Comparison of ENCODE assay signal across 18 cellular contexts in the genomic region with DNA sequence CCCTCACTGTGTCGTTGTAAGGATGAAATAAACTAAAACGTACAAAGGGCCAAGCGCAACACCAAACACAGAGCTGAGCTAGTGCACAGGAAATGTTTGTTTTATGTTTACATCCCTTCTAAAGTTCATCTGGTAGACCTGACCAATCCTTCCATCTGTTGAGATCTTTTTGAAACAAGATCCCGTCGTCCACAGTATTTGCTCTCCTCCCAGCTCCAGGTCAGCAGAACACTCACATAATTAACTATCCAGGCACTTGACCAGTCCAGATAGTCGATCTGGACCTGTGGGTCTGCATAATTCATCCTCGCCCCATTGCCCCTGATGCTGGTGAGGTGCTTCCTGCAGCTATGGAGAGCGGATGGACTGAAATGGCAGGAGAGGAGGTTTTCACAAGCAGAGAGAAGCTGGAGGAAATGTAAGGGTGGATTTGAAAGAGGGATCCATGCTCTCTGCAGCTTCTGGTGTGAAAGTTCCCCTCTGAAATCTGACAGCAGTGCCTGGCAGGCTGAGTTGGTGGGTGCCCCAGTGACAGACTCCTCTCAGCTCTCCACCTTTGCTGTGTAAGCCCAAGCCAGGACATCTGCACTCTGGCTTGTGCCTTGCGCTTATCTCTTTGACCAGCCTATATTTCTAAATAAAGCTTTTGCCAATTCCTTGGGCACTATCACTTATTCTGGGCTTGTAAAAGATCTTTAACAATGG.
A peak's percentile ranks its signal among the peaks of the same experiment; 100 is the strongest.
DNase-seq lines count a peak whose midpoint lies in the region; ATAC-seq and TF ChIP-seq lines count a peak whose summit lies in the region.
"Had no signal": no experiment of that assay in that cellular context is flagged by ENCODE, and none has a peak within 500 bp of the region (broad histone marks: within the 10 kb centered on the region; RNA-seq: fewer than 3 reads in every experiment).

No MANE protein-coding gene starts in this region.

- peak; percentile 7 for DNase-seq in activated CD8-positive, alpha-beta memory T cell treated with anti-CD3 and anti-CD28 coated beads for 24 hours
- DNase-seq in activated CD8-positive, alpha-beta memory T cell treated with anti-CD3 and anti-CD28 coated beads, Interleukin-2, amount 10 ng/mL, durations not matched to agents 7 days and 5 days, result no peak
- no peak for DNase-seq in IMR-90
- no peak for DNase-seq in WTC11 (ENCODE audit: low spot score)
- DNase-seq in psoas muscle, result no peak
- DNase-seq in NCI-H774 (lab: John Stamatoyannopoulos, UW), result no peak
- DNase-seq: Calu3; CD8-positive, alpha-beta T cell; DMS79 treated with DMSO at 0.1 percent for 48 hours; GF-D8; GM23248 had no signal

- BruUV-seq in IMR-90 (replicated peaks; lab: Mats Ljungman, UMichigan), result no TSS peak

- H3K23ac ChIP-seq in IMR-90 (ENCODE audit: low read depth, low read length), result no peak overlapping the region

- peaks cover 5% of the 10 kb centered on the region; the same call in 1 of the 2 replicates for H3K4me1 ChIP-seq in IMR-90 (ENCODE audit: control insufficient read depth, insufficient read depth, low read length)
- peaks cover 57% of the 10 kb centered on the region for H3K4me1 ChIP-seq in psoas muscle
- H3K4me1 ChIP-seq: HAP-1 had no signal

- H3K27me3 ChIP-seq in IMR-90 (ENCODE audit: control insufficient read depth, insufficient read depth, low read length), result no peaks in the 10 kb centered on the region
- no peaks in the 10 kb centered on the region for H3K27me3 ChIP-seq in psoas muscle (ENCODE audit: insufficient read depth in 3 of 3, low read length in 2 of 3)
- H3K27me3 ChIP-seq: BLaER1 treated with 17β-estradiol and CSF1 and Interleukin-3, amounts not matched to agents 10 nM and 100 nM had no signal

- H3K9me3 ChIP-seq in IMR-90 (ENCODE audit: control insufficient read depth, insufficient read depth, low read length) (no peaks in the 10 kb centered on the region), psoas muscle (no peaks in the 10 kb centered on the region)
- H3K9me3 ChIP-seq: BLaER1 treated with 17β-estradiol and CSF1 and Interleukin-3, amounts not matched to agents 10 nM and 100 nM; HAP-1 had no signal

- H3K79me1 ChIP-seq in IMR-90 (ENCODE audit: low read depth in 1 of 2, low read length in 2 of 2), result peaks cover 0 to 4% of the 10 kb centered on the region in 2 experiments; a peak in 1 of 4 replicates

- no peaks in the 10 kb centered on the region for H3K4me1 Mint-ChIP-seq in activated CD8-positive, alpha-beta memory T cell treated with anti-CD3 and anti-CD28 coated beads, Interleukin-2, amount 10 ng/mL, durations not matched to agents 7 days and 5 days
- H3K4me1 Mint-ChIP-seq in WTC11, result no peaks in the 10 kb centered on the region

- intact Hi-C loops in IMR-90 (cut with micrococcal nuclease) (loop anchor here (5.0 kb wide), 1 partner anchor 88 kb away; no protein-coding TSS in a partner anchor), psoas muscle (cut with DNase I) (loop anchor here (5.0 to 10.0 kb wide), 5 partner anchors 126 to 443 kb away; no protein-coding TSS in a partner anchor)

- H4K91ac ChIP-seq in IMR-90 (ENCODE audit: insufficient read depth, low read depth, low read length), result peak overlapping the region; percentile 33; the same call in 1 of the 2 replicates

- H3K9me1 ChIP-seq in IMR-90 (ENCODE audit: insufficient read depth, low read length), result peaks cover 6% of the 10 kb centered on the region

- TF ChIP-seq POLR2A in IMR-90 (IDR thresholded peaks at IDR 0.05; ENCODE audit: low read depth, low read length), result no peak

- no peak overlapping the region for H3K4me3 ChIP-seq in IMR-90 (ENCODE audit: insufficient read depth, low read depth, low read length)
- H3K4me3 ChIP-seq in psoas muscle, result no peak overlapping the region
- H3K4me3 ChIP-seq: BLaER1 treated with 17β-estradiol and CSF1 and Interleukin-3, amounts not matched to agents 10 nM and 100 nM; GM23248; HAP-1 had no signal

- no peak overlapping the region for H2BK5ac ChIP-seq in IMR-90 (ENCODE audit: low read depth, low read length, poor library complexity, severe bottlenecking)

- no peaks in the 10 kb centered on the region for H3K27me3 Mint-ChIP-seq in activated CD8-positive, alpha-beta memory T cell treated with anti-CD3 and anti-CD28 coated beads, Interleukin-2, amount 10 ng/mL, durations not matched to agents 7 days and 5 days
- peaks cover 17% of the 10 kb centered on the region for H3K27me3 Mint-ChIP-seq in WTC11 (ENCODE audit: low read depth)
- H3K27me3 Mint-ChIP-seq: B cell, IgD-negative memory B cell had no signal

- H3K4me2 ChIP-seq in IMR-90 (ENCODE audit: low read depth, low read length), result no peak overlapping the region

- dilution Hi-C loops in IMR-90 (cut with HindIII; ENCODE audit: low sequenced_read_pairs, unreplicated experiment), result no loop called here

- CTCF ChIA-PET in activated CD8-positive, alpha-beta memory T cell treated with anti-CD3 and anti-CD28 coated beads, Interleukin-2, amount 10 ng/mL, durations not matched to agents 7 days and 5 days (lab: Charles Lee), result interaction anchor here (0.9 to 1.7 kb wide), 5 partner anchors 11 to 304 kb away, joined by 3 to 7 read pairs (median 5); no protein-coding TSS in a partner anchor
- CTCF ChIA-PET in IMR-90 (lab: Yijun Ruan, JAX) (interaction anchor here (1.9 kb wide), 1 partner anchor 304 kb away, joined by 6 read pairs; no protein-coding TSS in a partner anchor), WTC11 (lab: Charles Lee) (interaction anchor here (0.5 to 3.1 kb wide), 8 partner anchors 9 to 445 kb away, joined by 3 to 19 read pairs (median 8); no protein-coding TSS in a partner anchor)

- no peak for TF ChIP-seq CTCF in IMR-90 (conservative IDR thresholded peaks at IDR 0.05; ENCODE audit: low read depth, low read length)
- TF ChIP-seq CTCF in WTC11 (IDR thresholded peaks at IDR 0.05), result no peak
- TF ChIP-seq CTCF in psoas muscle (IDR thresholded peaks at IDR 0.05), result no peak

- H2AK5ac ChIP-seq in IMR-90 (ENCODE audit: low read depth, low read length), result peak overlapping the region; percentile 65

- no peak for TF ChIP-seq RAD21 in IMR-90 (IDR thresholded peaks at IDR 0.05; ENCODE audit: low read length)

- H3K4ac ChIP-seq in IMR-90 (ENCODE audit: low read depth, low read length), result peak overlapping the region; percentile 10; the same call in 1 of the 2 replicates

- ATAC-seq in activated CD8-positive, alpha-beta memory T cell treated with anti-CD3 and anti-CD28 coated beads, Interleukin-2, amount 10 ng/mL, durations not matched to agents 7 days and 5 days, result no peak
- ATAC-seq in IMR-90 (ENCODE audit: low read depth) (no peak), WTC11 (no peak), psoas muscle (no peak), GM21529 (IDR thresholded peaks at IDR 0.05; ENCODE audit: unreplicated experiment) (no peak), HG03280 (IDR thresholded peaks at IDR 0.05; ENCODE audit: unreplicated experiment) (no peak)
- ATAC-seq: CD8-positive, alpha-beta T cell had no signal

- H3K9me3 Mint-ChIP-seq in activated CD8-positive, alpha-beta memory T cell treated with anti-CD3 and anti-CD28 coated beads, Interleukin-2, amount 10 ng/mL, durations not matched to agents 7 days and 5 days (ENCODE audit: low read depth), result no peaks in the 10 kb centered on the region
- H3K9me3 Mint-ChIP-seq in WTC11, result no peaks in the 10 kb centered on the region
- H3K9me3 Mint-ChIP-seq: CD8-positive, alpha-beta T cell; IgD-negative memory B cell had no signal

- no peak overlapping the region for H4K8ac ChIP-seq in IMR-90 (ENCODE audit: low read depth in 2 of 2, low read length in 2 of 2)

- no peak overlapping the region for H2AFZ ChIP-seq in IMR-90 (replicated peaks; ENCODE audit: low read length, poor library complexity)
- H2AFZ ChIP-seq: GM23248 had no signal

- in situ Hi-C loops in IMR-90 (cut with MboI; ENCODE audit: low sequenced_read_pairs), result loop anchor here (5.0 kb wide), 1 partner anchor 303 kb away; no protein-coding TSS in a partner anchor

- POLR2A ChIA-PET in IMR-90 (lab: Charles Lee; ENCODE audit: unreplicated experiment), result no interaction called here
- POLR2A ChIA-PET in WTC11 (lab: Charles Lee), result no interaction called here

- H4K20me1 ChIP-seq in IMR-90 (ENCODE audit: insufficient read depth, low read length), result no peaks in the 10 kb centered on the region

- no peak overlapping the region for H3K9ac ChIP-seq in IMR-90 (ENCODE audit: low read depth, low read length)
- H3K9ac ChIP-seq: BLaER1 treated with 17β-estradiol and CSF1 and Interleukin-3, amounts not matched to agents 10 nM and 100 nM; GM23248 had no signal

- H3K27ac Mint-ChIP-seq in activated CD8-positive, alpha-beta memory T cell treated with anti-CD3 and anti-CD28 coated beads, Interleukin-2, amount 10 ng/mL, durations not matched to agents 7 days and 5 days, result no peak overlapping the region
- H3K27ac Mint-ChIP-seq in WTC11, result no peak overlapping the region
- H3K27ac Mint-ChIP-seq: CD8-positive, alpha-beta T cell; IgD-negative memory B cell had no signal

- H2AK9ac ChIP-seq in IMR-90 (replicated peaks; ENCODE audit: low read depth, low read length, poor library complexity), result no peak overlapping the region

- WGBS in IMR-90 (ENCODE audit: extremely low coverage in 2 of 2, insufficient read length in 1 of 2), 2 experiments, result no CpG with 5 or more reads among the region's 9 CpGs
- 63 to 71% (median 68%) methylated on average over 9 of the region's 9 CpGs for WGBS in psoas muscle, 3 donors

- H3K27ac ChIP-seq in IMR-90 (ENCODE audit: insufficient read depth, low read length), result no peak overlapping the region
- H3K27ac ChIP-seq in psoas muscle, result peak overlapping the region; percentile 9
- H3K27ac ChIP-seq: BLaER1 treated with 17β-estradiol and CSF1 and Interleukin-3, amounts not matched to agents 10 nM and 100 nM; GM23248; HL-60 had no signal

- no peaks in the 10 kb centered on the region for H3K36me3 Mint-ChIP-seq in activated CD8-positive, alpha-beta memory T cell treated with anti-CD3 and anti-CD28 coated beads, Interleukin-2, amount 10 ng/mL, durations not matched to agents 7 days and 5 days
- H3K36me3 Mint-ChIP-seq in WTC11, result no peaks in the 10 kb centered on the region

- H3K36me3 ChIP-seq in IMR-90 (ENCODE audit: control insufficient read depth, insufficient read depth, low read length) (0 out of 2 replicates have a peak, but pooled peaks cover 3% of the 10 kb centered on the region), psoas muscle (ENCODE audit: insufficient read depth in 1 of 2, low read depth in 1 of 2) (peaks cover 2 to 12% of the 10 kb centered on the region in 2 donors)
- H3K36me3 ChIP-seq: HAP-1 had no signal

- H3K56ac ChIP-seq in IMR-90 (ENCODE audit: extremely low read depth, insufficient read depth, low read length), result no peak overlapping the region

- H2BK15ac ChIP-seq in IMR-90 (ENCODE audit: low read depth, low read length), result no peak overlapping the region

- no peak overlapping the region for H3K14ac ChIP-seq in IMR-90 (replicated peaks; ENCODE audit: low read depth, low read length)

- H2BK120ac ChIP-seq in IMR-90 (ENCODE audit: low read depth, low read length), result no peak overlapping the region

- H3K18ac ChIP-seq in IMR-90 (ENCODE audit: low read depth, low read length), result no peak overlapping the region

- H3K4me3 Mint-ChIP-seq in activated CD8-positive, alpha-beta memory T cell treated with anti-CD3 and anti-CD28 coated beads, Interleukin-2, amount 10 ng/mL, durations not matched to agents 7 days and 5 days, result no peak overlapping the region
- no peak overlapping the region for H3K4me3 Mint-ChIP-seq in WTC11
- H3K4me3 Mint-ChIP-seq: B cell; CD8-positive, alpha-beta T cell; IgD-negative memory B cell had no signal

- no peak overlapping the region for H2BK20ac ChIP-seq in IMR-90 (ENCODE audit: low read depth, low read length)

- H4K5ac ChIP-seq in IMR-90 (ENCODE audit: low read depth, low read length), result no peak overlapping the region
